Comparison of ENCODE assay signal across 9 cellular contexts in genomic region chr10:43846187-43846680, GRCh38.
DNase-seq lines count a peak whose midpoint lies in the region; ATAC-seq and TF ChIP-seq lines count a peak whose summit lies in the region.
"Had no signal": no experiment of that assay in that cellular context is flagged by ENCODE, and none has a peak within 500 bp of the region (broad histone marks: within the 10 kb centered on the region; RNA-seq: fewer than 3 reads in every experiment).

No MANE protein-coding gene starts in this region.

- no peak for TF ChIP-seq CTCF in fibroblast of pulmonary artery (IDR thresholded peaks at IDR 0.05; ENCODE audit: low read length, missing control alignments)

- H3K27me3 Mint-ChIP-seq in activated CD4-positive, alpha-beta T cell treated with anti-CD3 and anti-CD28 coated beads, Interleukin-2, amount 10 ng/mL, durations not matched to agents 24 days and 14 days: peaks cover 2% of the 10 kb centered on the region

- no peaks in the 10 kb centered on the region for H3K36me3 Mint-ChIP-seq in activated CD4-positive, alpha-beta T cell treated with anti-CD3 and anti-CD28 coated beads, Interleukin-2, amount 10 ng/mL, durations not matched to agents 24 days and 14 days (ENCODE audit: low read depth)
- H3K36me3 Mint-ChIP-seq: neural progenitor cell had no signal

- H3K9me3 Mint-ChIP-seq in activated CD4-positive, alpha-beta T cell treated with anti-CD3 and anti-CD28 coated beads, Interleukin-2, amount 10 ng/mL, durations not matched to agents 24 days and 14 days: peaks cover 6% of the 10 kb centered on the region

- peak; percentile 70 for DNase-seq in activated CD4-positive, alpha-beta T cell treated with anti-CD3 and anti-CD28 coated beads, Interleukin-2, amount 10 ng/mL, durations not matched to agents 24 days and 14 days
- peak; percentile 60 for DNase-seq in fibroblast of pulmonary artery (ENCODE audit: low read depth)
- DNase-seq in stimulated activated CD4-positive, alpha-beta T cell treated with anti-CD3 and anti-CD28 coated beads, Interleukin-2, amount 100 ng/mL, for 24 hours: peak; percentile 39 to 60
- no peak for DNase-seq in NCI-H226
- DNase-seq in SHP77 treated with DMSO at 0.1 percent for 48 hours (lab: John Stamatoyannopoulos, UW): no peak
- DNase-seq in posterior vena cava (ENCODE audit: low spot score): no peak

- peak overlapping the region; percentile 54 for H3K4me3 Mint-ChIP-seq in activated CD4-positive, alpha-beta T cell treated with anti-CD3 and anti-CD28 coated beads, Interleukin-2, amount 10 ng/mL, durations not matched to agents 24 days and 14 days
- H3K4me3 Mint-ChIP-seq: neural progenitor cell had no signal

- H3K27ac Mint-ChIP-seq in activated CD4-positive, alpha-beta T cell treated with anti-CD3 and anti-CD28 coated beads, Interleukin-2, amount 10 ng/mL, durations not matched to agents 24 days and 14 days: peak overlapping the region; percentile 3
- H3K27ac Mint-ChIP-seq: neural progenitor cell had no signal

- peaks cover 9% of the 10 kb centered on the region for H3K4me1 Mint-ChIP-seq in activated CD4-positive, alpha-beta T cell treated with anti-CD3 and anti-CD28 coated beads, Interleukin-2, amount 10 ng/mL, durations not matched to agents 24 days and 14 days

- ATAC-seq in GM19463 (IDR thresholded peaks at IDR 0.05; ENCODE audit: unreplicated experiment) (peak; percentile 68), HG03521 (IDR thresholded peaks at IDR 0.05; ENCODE audit: unreplicated experiment) (no peak)

- intact Hi-C loops in activated CD4-positive, alpha-beta T cell treated with anti-CD3 and anti-CD28 coated beads, Interleukin-2, amount 10 ng/mL, durations not matched to agents 24 days and 14 days (cut with micrococcal nuclease): no loop called here
- intact Hi-C loops in posterior vena cava (cut with DNase I): no loop called here

- H3K4me3 ChIP-seq in fibroblast of pulmonary artery (replicated peaks; ENCODE audit: low read depth, low read length): no peak overlapping the region
- H3K4me3 ChIP-seq: neural progenitor cell had no signal

Comparison
In these comparisons a context has a peak if more than half of its experiments do, and no peak if none do; other contexts are left out.
1. DNase-seq: peak in activated CD4-positive, alpha-beta T cell treated with anti-CD3 and anti-CD28 coated beads, Interleukin-2, amount 10 ng/mL, durations not matched to agents 24 days and 14 days (single experiment), fibroblast of pulmonary artery (single experiment) and stimulated activated CD4-positive, alpha-beta T cell treated with anti-CD3 and anti-CD28 coated beads, Interleukin-2, amount 100 ng/mL, for 24 hours (2 of 2); none in NCI-H226 (single experiment), SHP77 treated with DMSO at 0.1 percent for 48 hours (single experiment) and posterior vena cava (single experiment).